Comparison of ENCODE assay signal across 17 cellular contexts in genomic region chr6:26129656-26130055, GRCh38. TPM values are rescaled to one million over a fixed set of nuclear protein-coding genes. Genes with fewer than 3 reads are reported as not detected.
DNase-seq lines count a peak whose midpoint lies in the region; ATAC-seq lines count a peak whose summit lies in the region.
"Had no signal": no experiment of that assay in that cellular context is flagged by ENCODE, and none has a peak within 500 bp of the region (broad histone marks: within the 10 kb centered on the region; RNA-seq: fewer than 3 reads in every experiment).

No MANE protein-coding gene starts in this region.

- ATAC-seq in activated CD8-positive, alpha-beta memory T cell treated with anti-CD3 and anti-CD28 coated beads, Interleukin-2, amount 10 ng/mL, durations not matched to agents 7 days and 5 days = no peak
- ATAC-seq in HG02588 (IDR thresholded peaks at IDR 0.05; ENCODE audit: unreplicated experiment) = no peak
- ATAC-seq: HepG2 had no signal

- peak overlapping the region; percentile 38 for H3K4me3 Mint-ChIP-seq in activated CD8-positive, alpha-beta memory T cell treated with anti-CD3 and anti-CD28 coated beads, Interleukin-2, amount 10 ng/mL, durations not matched to agents 7 days and 5 days

- WGBS in thymus = 28% methylated on average over 1 of the region's 1 CpG

- no peaks in the 10 kb centered on the region for H3K27me3 ChIP-seq in thymus (ENCODE audit: control insufficient read depth, insufficient read depth)
- H3K27me3 ChIP-seq: testis had no signal

- peaks cover 30% of the 10 kb centered on the region for H3K36me3 ChIP-seq in thymus (ENCODE audit: control insufficient read depth, insufficient read depth)

- H3K9me3 ChIP-seq in thymus (ENCODE audit: control insufficient read depth) = no peaks in the 10 kb centered on the region
- H3K9me3 ChIP-seq: testis had no signal

- no peak overlapping the region for H3K27ac Mint-ChIP-seq in activated CD8-positive, alpha-beta memory T cell treated with anti-CD3 and anti-CD28 coated beads, Interleukin-2, amount 10 ng/mL, durations not matched to agents 7 days and 5 days

- peaks cover 38% of the 10 kb centered on the region for H3K4me1 Mint-ChIP-seq in activated CD8-positive, alpha-beta memory T cell treated with anti-CD3 and anti-CD28 coated beads, Interleukin-2, amount 10 ng/mL, durations not matched to agents 7 days and 5 days

- H3K27ac ChIP-seq in thymus (ENCODE audit: low read depth) = no peak overlapping the region
- H3K27ac ChIP-seq: testis had no signal

- peak overlapping the region; percentile 22 for H3K4me3 ChIP-seq in thymus (ENCODE audit: low read length)
- H3K4me3 ChIP-seq: testis had no signal

- H3K9me3 Mint-ChIP-seq in activated CD8-positive, alpha-beta memory T cell treated with anti-CD3 and anti-CD28 coated beads, Interleukin-2, amount 10 ng/mL, durations not matched to agents 7 days and 5 days (ENCODE audit: low read depth) = no peaks in the 10 kb centered on the region

- DNase-seq in activated CD8-positive, alpha-beta memory T cell treated with anti-CD3 and anti-CD28 coated beads, Interleukin-2, amount 10 ng/mL, durations not matched to agents 7 days and 5 days = no peak
- no peak for DNase-seq in activated CD8-positive, alpha-beta memory T cell treated with anti-CD3 and anti-CD28 coated beads for 24 hours
- DNase-seq in M059J (ENCODE audit: low read depth) (peak; percentile 50), NCI-H1048 (lab: John Stamatoyannopoulos, UW) (no peak), NCI-H526 (lab: John Stamatoyannopoulos, UW) (no peak)
- peak; percentile 22 for DNase-seq in central memory CD4-positive, alpha-beta T cell
- DNase-seq: DMS79 treated with DMSO at 0.1 percent for 48 hours; kidney; mesendoderm; NCI-H2029 treated with DMSO at 0.1 percent for 48 hours; NCI-H446 treated with DMSO at 0.1 percent for 48 hours; retina; stimulated activated CD4-positive, alpha-beta T cell treated with anti-CD3 and anti-CD28 coated beads, Interleukin-12 subunit alpha, Interleukin-12 subunit beta, amount 100 ng/mL, for 4 hours; testis had no signal

- CTCF ChIA-PET in activated CD8-positive, alpha-beta memory T cell treated with anti-CD3 and anti-CD28 coated beads, Interleukin-2, amount 10 ng/mL, durations not matched to agents 7 days and 5 days (lab: Charles Lee) = interaction anchor here (2.1 kb wide), 1 partner anchor 27 kb away, joined by 5 read pairs; a partner anchor contains a TSS

- peaks cover 61% of the 10 kb centered on the region for H3K36me3 Mint-ChIP-seq in activated CD8-positive, alpha-beta memory T cell treated with anti-CD3 and anti-CD28 coated beads, Interleukin-2, amount 10 ng/mL, durations not matched to agents 7 days and 5 days

- peaks cover 14% of the 10 kb centered on the region for H3K4me1 ChIP-seq in thymus (ENCODE audit: control insufficient read depth, insufficient read depth, low read length)

- peaks cover 3% of the 10 kb centered on the region for H3K27me3 Mint-ChIP-seq in activated CD8-positive, alpha-beta memory T cell treated with anti-CD3 and anti-CD28 coated beads, Interleukin-2, amount 10 ng/mL, durations not matched to agents 7 days and 5 days

RNA-seq across cellular contexts. Expression of gene HFE, which starts 42.4 kb away (rescaled TPM):
- total RNA-seq in activated CD8-positive, alpha-beta memory T cell treated with anti-CD3 and anti-CD28 coated beads, Interleukin-2, amount 10 ng/mL, durations not matched to agents 7 days and 5 days = 1 to 10 TPM; 1.6 to 3.4 TPM
- 16.9 and 20.6 TPM in 2 replicates for total RNA-seq in M059J (2014; rRNA removed; shearing (Covaris generic))
- 3.8 TPM for polyA plus RNA-seq in thymus

Comparison
In these comparisons a context has a peak if more than half of its experiments do, and no peak if none do; other contexts are left out.
1. DNase-seq: peak in M059J (single experiment) and central memory CD4-positive, alpha-beta T cell (single experiment); none in activated CD8-positive, alpha-beta memory T cell treated with anti-CD3 and anti-CD28 coated beads, Interleukin-2, amount 10 ng/mL, durations not matched to agents 7 days and 5 days (single experiment), activated CD8-positive, alpha-beta memory T cell treated with anti-CD3 and anti-CD28 coated beads for 24 hours (single experiment), NCI-H1048 (single experiment) and NCI-H526 (0 of 2).